Comparison of ENCODE assay signal across 16 cellular contexts in the genomic region with DNA sequence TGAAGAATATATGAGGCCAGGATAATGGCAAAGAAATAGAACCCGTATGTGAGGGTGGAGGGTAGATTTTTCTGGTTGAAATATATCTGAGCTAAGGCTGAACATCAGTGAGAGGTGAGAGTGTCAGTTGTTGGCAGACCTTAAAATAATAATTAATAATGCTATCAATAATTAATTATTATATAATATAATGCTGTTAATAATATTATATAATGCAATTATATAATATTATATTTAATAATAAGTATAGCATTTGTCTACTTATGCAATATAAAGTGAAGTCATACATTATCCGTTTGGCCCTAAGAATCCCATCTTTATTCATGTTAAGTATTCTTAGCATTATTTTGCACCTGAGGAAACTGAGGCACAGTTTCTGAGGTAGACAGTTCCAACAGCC.
"Had no signal": no experiment of that assay in that cellular context is flagged by ENCODE, and none has a peak within 500 bp of the region (broad histone marks: within the 10 kb centered on the region; RNA-seq: fewer than 3 reads in every experiment).

No MANE protein-coding gene starts in this region.

- H3K4me1 ChIP-seq: pancreas had no signal

- H3K27ac Mint-ChIP-seq: dendritic cell treated with granulocyte-macrophage colony-stimulating factor and Interleukin-4, amounts not matched to agents 40 ng/mL and 50 ng/mL, for 4 days; effector memory CD8-positive, alpha-beta T cell; mesothelial cell of epicardium; natural killer cell; progenitor cell of endocrine pancreas had no signal

- H3K36me3 Mint-ChIP-seq: mesothelial cell of epicardium, natural killer cell had no signal

- ATAC-seq: effector memory CD8-positive, alpha-beta T cell; natural killer cell; pancreas had no signal

- H3K36me3 ChIP-seq: esophagus muscularis mucosa, heart left ventricle, pancreas had no signal

- H3K27me3 ChIP-seq: heart left ventricle, pancreas had no signal

- H3K27ac ChIP-seq: esophagus muscularis mucosa, heart left ventricle, pancreas had no signal

- H3K27me3 Mint-ChIP-seq: dendritic cell treated with granulocyte-macrophage colony-stimulating factor and Interleukin-4, amounts not matched to agents 40 ng/mL and 50 ng/mL, for 4 days; effector memory CD8-positive, alpha-beta T cell; progenitor cell of endocrine pancreas had no signal

- DNase-seq: effector memory CD8-positive, alpha-beta T cell; foreskin melanocyte; heart left ventricle; hippocampal formation; kidney glomerular epithelial cell; natural killer cell; pancreas; right cardiac atrium; small intestine; stimulated activated CD4-positive, alpha-beta T cell treated with anti-CD3 and anti-CD28 coated beads, Interleukin-2, amount 100 ng/mL, for 48 hours; stimulated activated naive CD4-positive, alpha-beta T cell treated with Interleukin-2 at 50 U/mL for 16 hours had no signal

- H3K4me3 ChIP-seq: esophagus muscularis mucosa, heart left ventricle, pancreas had no signal

- H3K9me3 Mint-ChIP-seq: dendritic cell treated with granulocyte-macrophage colony-stimulating factor and Interleukin-4, amounts not matched to agents 40 ng/mL and 50 ng/mL, for 4 days; natural killer cell had no signal

- H3K4me3 Mint-ChIP-seq: dendritic cell treated with granulocyte-macrophage colony-stimulating factor and Interleukin-4, amounts not matched to agents 40 ng/mL and 50 ng/mL, for 4 days; effector memory CD8-positive, alpha-beta T cell; mesothelial cell of epicardium; natural killer cell; neural crest cell had no signal

- H3K4me1 Mint-ChIP-seq: natural killer cell, neural crest cell had no signal

- H3K9me3 ChIP-seq: esophagus muscularis mucosa, heart left ventricle, pancreas had no signal
